20 cellular contexts compared by ENCODE assay signal in the genomic region with DNA sequence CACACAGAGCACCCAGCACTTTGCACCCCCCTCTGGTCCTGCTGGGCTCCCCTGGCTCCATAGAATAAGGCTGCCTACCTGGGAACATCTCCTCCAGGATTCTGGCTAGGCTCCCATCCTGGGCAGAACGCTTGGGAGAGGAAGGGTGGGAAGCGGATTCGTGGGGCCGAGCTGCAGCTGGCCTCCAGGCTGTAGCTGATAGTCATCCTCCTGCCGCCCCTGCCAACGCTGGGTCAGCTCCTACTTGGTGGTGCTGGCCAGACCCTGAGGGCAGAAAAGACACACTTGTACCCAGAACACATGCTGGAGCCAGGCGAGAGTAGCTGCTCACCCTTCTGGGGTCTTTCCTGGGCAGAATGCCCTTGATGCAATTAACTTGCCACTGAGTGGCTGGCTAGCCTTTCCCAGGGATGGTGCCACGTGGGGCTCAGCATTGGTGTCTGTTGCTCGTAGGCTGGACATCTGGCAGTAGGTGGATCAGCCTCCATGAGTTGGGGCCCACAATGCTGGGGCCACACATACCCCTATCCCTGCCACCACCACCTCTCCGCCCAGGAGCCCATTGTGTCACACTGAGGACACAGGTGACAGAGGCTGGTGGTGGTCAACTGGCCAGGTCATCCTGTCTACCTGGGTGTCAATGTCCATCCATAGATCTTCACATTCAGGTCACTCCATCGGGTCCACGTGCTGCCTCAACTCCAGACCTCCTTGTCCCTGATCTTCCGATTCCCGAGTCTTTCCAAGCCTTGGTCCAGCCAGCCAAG.
DNase-seq lines count a peak whose midpoint lies in the region; ATAC-seq and TF ChIP-seq lines count a peak whose summit lies in the region.
"Had no signal": no experiment of that assay in that cellular context is flagged by ENCODE, and none has a peak within 500 bp of the region (broad histone marks: within the 10 kb centered on the region; RNA-seq: fewer than 3 reads in every experiment).

No MANE protein-coding gene starts in this region.

- no peak for TF ChIP-seq CTCF in esophagus muscularis mucosa (IDR thresholded peaks at IDR 0.05)
- no peak for TF ChIP-seq CTCF in osteoblast (IDR thresholded peaks at IDR 0.05; ENCODE audit: extremely low read depth, low read depth, low read length)

- H3K79me2 ChIP-seq in osteoblast (ENCODE audit: insufficient read depth, low read length) = no peaks in the 10 kb centered on the region

- DNase-seq in Right ventricle myocardium superior (peak; percentile 26), left cardiac atrium (no peak), esophagus muscularis mucosa (ENCODE audit: extremely low spot score) (no peak), osteoblast (ENCODE audit: insufficient read length, low spot score, missing footprints) (peak; percentile 45), NAMALWA (ENCODE audit: low spot score) (no peak), cerebellar nuclear complex (lab: John Stamatoyannopoulos, UW) (no peak), HAP-1 (ENCODE audit: low spot score in 2 of 2) (no peak)
- DNase-seq in effector CD4-positive, alpha-beta T cell = no peak
- DNase-seq: activated CD4-positive, alpha-beta T cell treated with anti-CD3 and anti-CD28 coated beads, Interleukin-2, amount 10 ng/mL, durations not matched to agents 24 days and 14 days; DND-41; glutamatergic neuron; NCI-H1417; NCI-H2171 treated with DMSO at 0.1 percent for 48 hours; PC-9; SK-N-SH; stimulated activated CD4-positive, alpha-beta T cell treated with anti-CD3 and anti-CD28 coated beads, Interleukin-12 subunit alpha, Interleukin-12 subunit beta, amount 100 ng/mL, for 4 hours; thyroid gland had no signal

- no peak overlapping the region for H3K4me3 ChIP-seq in esophagus muscularis mucosa
- H3K4me3 ChIP-seq in osteoblast (ENCODE audit: insufficient read depth, low read length) = no peak overlapping the region
- no peak overlapping the region for H3K4me3 ChIP-seq in HAP-1
- H3K4me3 ChIP-seq: GM23338, left lung, pancreas, PC-9, thyroid gland had no signal

- H3K36me3 ChIP-seq in esophagus muscularis mucosa = no peaks in the 10 kb centered on the region
- H3K36me3 ChIP-seq in osteoblast (ENCODE audit: insufficient read depth, low read length) = no peaks in the 10 kb centered on the region
- H3K36me3 ChIP-seq in HAP-1 (replicated peaks) = no peaks in the 10 kb centered on the region
- H3K36me3 ChIP-seq: left lung, pancreas, thyroid gland had no signal

- H3K27ac ChIP-seq in esophagus muscularis mucosa (replicated peaks in 1 of 4) = peak overlapping the region in 3 of 4 donors; percentile 27 to 59 (median 28)
- H3K27ac ChIP-seq in osteoblast (ENCODE audit: low read depth, low read length) = no peak overlapping the region
- H3K27ac ChIP-seq: PC-9, thyroid gland had no signal

- no peak overlapping the region for H3K4me2 ChIP-seq in osteoblast (ENCODE audit: insufficient read depth, low read length)
- H3K4me2 ChIP-seq: GM23338, PC-9, SK-N-SH had no signal

- intact Hi-C loops in Right ventricle myocardium superior (cut with DNase I) = no loop called here
- intact Hi-C loops in left cardiac atrium (cut with DNase I) = no loop called here
- intact Hi-C loops in esophagus muscularis mucosa (cut with DNase I) = no loop called here

- 93% methylated on average over 4 of the region's 14 CpGs for WGBS in esophagus muscularis mucosa

- no peaks in the 10 kb centered on the region for H4K20me1 ChIP-seq in osteoblast (ENCODE audit: insufficient read depth, low read length)

- no peak for TF ChIP-seq POLR2A in esophagus muscularis mucosa (IDR thresholded peaks at IDR 0.05; ENCODE audit: low read depth)

- peaks cover 0 to 11% (median 3%) of the 10 kb centered on the region in 4 donors for H3K9me3 ChIP-seq in esophagus muscularis mucosa
- H3K9me3 ChIP-seq in osteoblast (ENCODE audit: low read depth, low read length) = no peaks in the 10 kb centered on the region
- H3K9me3 ChIP-seq in HAP-1 = 0 out of 2 replicates have a peak, but pooled peaks cover 2% of the 10 kb centered on the region
- H3K9me3 ChIP-seq: pancreas, SK-N-SH, thyroid gland had no signal

- TF ChIP-seq EP300 in esophagus muscularis mucosa (IDR thresholded peaks at IDR 0.05) = no peak

- H3K27me3 ChIP-seq in esophagus muscularis mucosa (no peaks in the 10 kb centered on the region), osteoblast (ENCODE audit: insufficient read depth, low read length) (no peaks in the 10 kb centered on the region), HAP-1 (ENCODE audit: low read depth) (no peaks in the 10 kb centered on the region)
- H3K27me3 ChIP-seq: left lung, pancreas, thyroid gland had no signal

- ATAC-seq in Right ventricle myocardium superior (ENCODE audit: poor library complexity) (no peak), left cardiac atrium (no peak)

- no peak overlapping the region for H2AFZ ChIP-seq in osteoblast (ENCODE audit: low read length)
- H2AFZ ChIP-seq: GM23338, PC-9 had no signal

- peaks cover 0 to 11% (median 5%) of the 10 kb centered on the region in 4 donors for H3K4me1 ChIP-seq in esophagus muscularis mucosa
- H3K4me1 ChIP-seq in osteoblast (ENCODE audit: insufficient read depth, low read length) = no peaks in the 10 kb centered on the region
- H3K4me1 ChIP-seq in HAP-1 = no peaks in the 10 kb centered on the region
- H3K4me1 ChIP-seq: pancreas, thyroid gland had no signal

- in situ Hi-C loops in HAP-1 (cut with MboI; ENCODE audit: low sequenced_read_pairs) = no loop called here

Comparison
In these comparisons a context has a peak if more than half of its experiments do, and no peak if none do; other contexts are left out.
1. DNase-seq: peak in Right ventricle myocardium superior (single experiment) and osteoblast (single experiment); none in left cardiac atrium (single experiment), esophagus muscularis mucosa (single experiment), effector CD4-positive, alpha-beta T cell (single experiment), NAMALWA (single experiment), cerebellar nuclear complex (0 of 2) and HAP-1 (0 of 2).